In the genomic region with DNA sequence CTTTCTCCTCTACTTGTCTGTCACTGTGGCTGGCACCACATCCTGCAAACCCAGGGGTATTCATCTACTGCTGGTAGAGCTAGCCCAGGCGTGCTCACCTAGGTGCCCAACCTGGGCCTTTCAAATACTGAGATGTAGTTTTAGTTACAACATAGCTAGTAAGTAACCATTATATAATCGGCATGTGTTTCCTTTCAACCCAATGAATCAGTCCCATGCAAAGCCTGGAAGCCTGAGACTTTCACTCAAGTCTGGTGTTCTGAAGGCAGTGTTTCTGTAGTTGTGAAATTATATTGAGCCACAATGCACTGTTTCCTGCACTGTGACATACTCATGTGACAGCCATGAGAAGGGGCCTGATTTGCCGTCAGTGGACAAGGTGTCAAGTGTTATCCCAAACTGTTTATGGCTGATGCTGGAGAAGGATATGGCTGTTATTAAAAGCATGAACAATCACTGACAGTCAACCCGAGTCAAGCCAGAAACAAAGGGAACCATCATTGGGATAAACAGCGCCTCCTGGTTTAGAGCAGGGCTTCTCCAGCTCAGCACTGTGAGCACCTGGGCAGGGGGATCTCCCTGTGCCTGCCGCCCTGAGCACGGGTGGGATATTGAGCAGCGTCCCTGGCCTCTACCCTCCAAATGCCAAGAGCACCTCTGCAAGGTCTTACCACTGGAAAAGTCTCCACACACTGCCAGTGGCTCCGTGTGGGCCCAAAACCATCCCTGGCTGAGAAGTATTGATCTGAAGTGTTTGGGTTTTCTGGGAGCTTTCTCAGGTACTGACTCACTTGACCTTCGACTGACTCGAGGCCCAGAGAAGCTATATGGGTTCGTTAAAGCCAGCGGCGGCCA, we compare ENCODE assay signal across 8 cellular contexts. TPM values are rescaled to one million over a fixed set of nuclear protein-coding genes. Genes with fewer than 3 reads are reported as not detected.
DNase-seq lines count a peak whose midpoint lies in the region; ATAC-seq, FAIRE-seq and TF ChIP-seq lines count a peak whose summit lies in the region.

No MANE protein-coding gene starts in this region.

- peak; percentile 40 for ATAC-seq in stimulated activated naive CD8-positive, alpha-beta T cell treated with anti-CD3 and anti-CD28 coated beads, Interleukin-15, amount 100 ng/mL, for 72 hours

- peaks cover 42% of the 10 kb centered on the region for H3K36me3 ChIP-seq in adipocyte (ENCODE audit: control insufficient read depth, insufficient read depth, low read length, severe bottlenecking)
- H3K36me3 ChIP-seq in kidney (ENCODE audit: control insufficient read depth in 1 of 2, insufficient read depth in 2 of 2, low read length in 2 of 2): peaks cover 31 to 37% of the 10 kb centered on the region in 2 donors

- peak; percentile 24 for DNase-seq in NCI-H345 (lab: John Stamatoyannopoulos, UW)
- DNase-seq in NCI-H345 treated with DMSO at 0.1 percent for 48 hours (lab: John Stamatoyannopoulos, UW; ENCODE audit: unreplicated experiment): no peak
- DNase-seq in LNCaP clone FGC (ENCODE audit: low read depth): no peak
- DNase-seq in adipocyte (ENCODE audit: low read depth): peak; percentile 66
- no peak for DNase-seq in kidney
- DNase-seq in stimulated activated naive CD8-positive, alpha-beta T cell treated with anti-CD3 and anti-CD28 coated beads, Interleukin-15, amount 100 ng/mL, for 72 hours: peak in 1 of 2 donors; percentile 42
- no peak for DNase-seq in SKM-1 treated with dmso at 0.1 percent for 144 hours (lab: John Stamatoyannopoulos, UW; ENCODE audit: unreplicated experiment)
- no peak for DNase-seq in NCI-H446 treated with DMSO at 0.1 percent for 48 hours (lab: John Stamatoyannopoulos, UW)

- FAIRE-seq in kidney (lab: Jason Lieb, UNC): no peak

- H3K27ac ChIP-seq in kidney (ENCODE audit: low read depth in 2 of 2, low read length in 2 of 2): peak overlapping the region; percentile 51 to 75

- no peaks in the 10 kb centered on the region for H3K27me3 Mint-ChIP-seq in stimulated activated naive CD8-positive, alpha-beta T cell treated with anti-CD3 and anti-CD28 coated beads, Interleukin-15, amount 100 ng/mL, for 72 hours

- H3K4me3 ChIP-seq in LNCaP clone FGC (ENCODE audit: low read depth, low read length): peak overlapping the region; percentile 82
- peak overlapping the region; percentile 94 for H3K4me3 ChIP-seq in adipocyte (ENCODE audit: low read length)
- peak overlapping the region; percentile 60 to 67 for H3K4me3 ChIP-seq in kidney (ENCODE audit: low read length in 2 of 2)

- no peaks in the 10 kb centered on the region for H3K27me3 ChIP-seq in adipocyte (replicated peaks; ENCODE audit: control insufficient read depth, insufficient read depth, low read length)

- intact Hi-C loops in kidney (cut with DNase I): no loop called here

- H3K27ac Mint-ChIP-seq in stimulated activated naive CD8-positive, alpha-beta T cell treated with anti-CD3 and anti-CD28 coated beads, Interleukin-15, amount 100 ng/mL, for 72 hours: peak overlapping the region; percentile 91 to 98

- H3K4me3 Mint-ChIP-seq in stimulated activated naive CD8-positive, alpha-beta T cell treated with anti-CD3 and anti-CD28 coated beads, Interleukin-15, amount 100 ng/mL, for 72 hours: peak overlapping the region; percentile 88 to 93

- H3K9ac ChIP-seq in adipocyte (ENCODE audit: low read length): peak overlapping the region; percentile 97
- peak overlapping the region; percentile 8 to 60 for H3K9ac ChIP-seq in kidney (ENCODE audit: low read length in 2 of 2)

- H3K4me1 ChIP-seq in adipocyte (ENCODE audit: control insufficient read depth, insufficient read depth, low read length) (peaks cover 36% of the 10 kb centered on the region), kidney (ENCODE audit: control insufficient read depth in 1 of 2, insufficient read depth in 1 of 2, low read depth in 1 of 2, low read length in 2 of 2) (peaks cover 26 to 30% of the 10 kb centered on the region in 2 donors)

- H3K9me3 Mint-ChIP-seq in stimulated activated naive CD8-positive, alpha-beta T cell treated with anti-CD3 and anti-CD28 coated beads, Interleukin-15, amount 100 ng/mL, for 72 hours: no peaks in the 10 kb centered on the region

- TF ChIP-seq CTCF in LNCaP clone FGC (IDR thresholded peaks at IDR 0.05; ENCODE audit: control insufficient read depth, extremely low read depth, insufficient read depth) (peak; percentile 57), kidney (IDR thresholded peaks at IDR 0.05; ENCODE audit: borderline replicate concordance, extremely low read depth, insufficient read depth) (no peak)

- H3K4me1 Mint-ChIP-seq in stimulated activated naive CD8-positive, alpha-beta T cell treated with anti-CD3 and anti-CD28 coated beads, Interleukin-15, amount 100 ng/mL, for 72 hours: peaks cover 58% of the 10 kb centered on the region

- H3K9me3 ChIP-seq in adipocyte (ENCODE audit: control insufficient read depth, low read length) (no peaks in the 10 kb centered on the region), kidney (ENCODE audit: control insufficient read depth in 1 of 2, low read length in 2 of 2) (no peaks in the 10 kb centered on the region)

RNA-seq across cellular contexts. Expression of a gene that starts 1.6 kb away (rescaled TPM):
- 190 TPM for total RNA-seq in kidney
- 315 TPM for polyA plus RNA-seq in kidney (ENCODE audit: insufficient read depth, low read depth, low replicate concordance)

RNA-seq across cellular contexts. Expression of a gene that starts 1.9 kb away (rescaled TPM):
- total RNA-seq in kidney: 12.0 TPM
- polyA plus RNA-seq in kidney (ENCODE audit: insufficient read depth, low read depth, low replicate concordance): 6.5 TPM

RNA-seq across cellular contexts. Expression of a gene that starts 19.3 kb away (rescaled TPM):
- total RNA-seq in kidney: 31.6 TPM
- 18.0 TPM for polyA plus RNA-seq in kidney (ENCODE audit: insufficient read depth, low read depth, low replicate concordance)

RNA-seq across cellular contexts. Expression of a gene that starts 41.2 kb away (rescaled TPM):
- total RNA-seq in kidney: 36.1 TPM
- 45.2 TPM for polyA plus RNA-seq in kidney (ENCODE audit: insufficient read depth, low read depth, low replicate concordance)

Comparison
In these comparisons a context has a peak if more than half of its experiments do, and no peak if none do; other contexts are left out.
1. DNase-seq: peak in NCI-H345 (single experiment) and adipocyte (single experiment); none in NCI-H345 treated with DMSO at 0.1 percent for 48 hours (single experiment), LNCaP clone FGC (single experiment), kidney (single experiment), SKM-1 treated with dmso at 0.1 percent for 144 hours (single experiment) and NCI-H446 treated with DMSO at 0.1 percent for 48 hours (single experiment).
2. Peak in every context shown above with its lines, with median percentiles within 50 percentile points of each other: H3K4me3 ChIP-seq.